ENCODE assay signal across 8 cellular contexts in the genomic region with DNA sequence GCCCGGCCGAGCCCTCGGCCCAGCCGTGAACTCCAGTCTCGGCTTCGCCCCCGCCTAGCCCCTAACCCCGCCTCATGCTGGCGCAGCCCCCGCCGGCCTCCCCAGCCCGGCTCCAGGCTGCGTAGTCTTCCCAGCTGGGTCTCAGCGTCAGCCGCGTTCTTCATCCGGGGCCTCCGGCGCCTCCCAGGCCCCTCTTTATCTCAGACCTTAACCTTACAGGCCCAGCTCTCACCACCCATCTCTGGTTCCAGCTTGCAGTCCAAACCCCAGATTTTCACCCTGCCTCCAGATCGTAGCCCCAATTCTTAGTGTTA. TPM values are rescaled to one million over a fixed set of nuclear protein-coding genes. Genes with fewer than 3 reads are reported as not detected.
DNase-seq lines count a peak whose midpoint lies in the region; ATAC-seq lines count a peak whose summit lies in the region.

A gene with protein sequence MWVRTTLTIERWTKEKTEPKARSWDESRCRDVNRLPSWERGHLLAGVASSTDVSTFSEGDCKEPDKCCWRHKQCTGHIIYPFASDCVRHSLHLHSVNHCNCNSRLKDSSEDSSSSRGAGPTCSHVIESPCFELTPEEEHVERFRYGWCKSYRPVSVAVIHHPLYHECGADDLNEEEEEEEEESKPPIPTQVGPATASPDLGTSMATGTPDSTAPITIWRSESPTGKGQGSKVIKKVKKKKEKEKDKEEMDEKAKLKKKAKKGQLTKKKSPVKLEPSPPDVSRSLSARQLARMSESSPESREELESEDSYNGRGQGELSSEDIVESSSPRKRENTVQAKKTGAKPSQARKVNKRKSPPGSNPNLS (minus strand): TSS at position 166 of the 314 bp plus-strand sequence. CDS start 228 bp downstream, outside the sequence.

- DNase-seq in activated CD8-positive, alpha-beta T cell treated with anti-CD3 and anti-CD28 coated beads, Interleukin-2, amount 10 ng/mL, durations not matched to agents 7 days and 5 days: peak; percentile 53
- DNase-seq in left cardiac atrium (no peak), inferior parietal cortex (ENCODE audit: extremely low spot score) (no peak), cerebellar nuclear complex (lab: John Stamatoyannopoulos, UW) (no peak), AML-193 (lab: John Stamatoyannopoulos, UW) (no peak)

- H3K27me3 Mint-ChIP-seq in activated CD8-positive, alpha-beta T cell treated with anti-CD3 and anti-CD28 coated beads, Interleukin-2, amount 10 ng/mL, durations not matched to agents 7 days and 5 days (ENCODE audit: low read depth): peaks cover 9% of the 10 kb centered on the region

- intact Hi-C loops in left cardiac atrium (cut with DNase I): no loop called here

- H3K4me3 Mint-ChIP-seq in activated CD8-positive, alpha-beta T cell treated with anti-CD3 and anti-CD28 coated beads, Interleukin-2, amount 10 ng/mL, durations not matched to agents 7 days and 5 days: peak within 1 kb of the TSS; percentile 86

- H3K36me3 Mint-ChIP-seq in activated CD8-positive, alpha-beta T cell treated with anti-CD3 and anti-CD28 coated beads, Interleukin-2, amount 10 ng/mL, durations not matched to agents 7 days and 5 days (ENCODE audit: low read depth): peaks cover 5% of the 10 kb centered on the region

- peaks cover 20% of the 10 kb centered on the region for H3K4me1 Mint-ChIP-seq in activated CD8-positive, alpha-beta T cell treated with anti-CD3 and anti-CD28 coated beads, Interleukin-2, amount 10 ng/mL, durations not matched to agents 7 days and 5 days (ENCODE audit: low read depth)

- POLR2A ChIA-PET in activated CD8-positive, alpha-beta T cell treated with anti-CD3 and anti-CD28 coated beads, Interleukin-2, amount 10 ng/mL, durations not matched to agents 7 days and 5 days (lab: Charles Lee): interaction anchor here (0.7 to 2.8 kb wide), 11 partner anchors 8 to 181 kb away, joined by 3 to 22 read pairs (median 4); a partner anchor contains a TSS

- ATAC-seq in GM18502 (IDR thresholded peaks at IDR 0.05; ENCODE audit: poor library complexity, unreplicated experiment): peak; percentile 27
- peak; percentile 17 for ATAC-seq in HG02885 (IDR thresholded peaks at IDR 0.05; ENCODE audit: poor library complexity, unreplicated experiment)
- peak; percentile 54 for ATAC-seq in activated CD8-positive, alpha-beta T cell treated with anti-CD3 and anti-CD28 coated beads, Interleukin-2, amount 10 ng/mL, durations not matched to agents 7 days and 5 days
- ATAC-seq in left cardiac atrium: peak; percentile 23 to 42

- H3K4me3 ChIP-seq in skin epidermis: peak within 1 kb of the TSS; percentile 52 to 81 (median 70)

- peak within 1 kb of the TSS; percentile 98 for H3K27ac Mint-ChIP-seq in activated CD8-positive, alpha-beta T cell treated with anti-CD3 and anti-CD28 coated beads, Interleukin-2, amount 10 ng/mL, durations not matched to agents 7 days and 5 days

- CTCF ChIA-PET in activated CD8-positive, alpha-beta T cell treated with anti-CD3 and anti-CD28 coated beads, Interleukin-2, amount 10 ng/mL, durations not matched to agents 7 days and 5 days (lab: Charles Lee): interaction anchor here (0.6 to 4.4 kb wide), 11 partner anchors 9 to 242 kb away, joined by 3 to 26 read pairs (median 7); a partner anchor contains a TSS

- H3K27ac ChIP-seq in skin epidermis: peak within 1 kb of the TSS in 20 of 21 experiments; percentile 66 to 93 (median 86)

- no peaks in the 10 kb centered on the region for H3K9me3 Mint-ChIP-seq in activated CD8-positive, alpha-beta T cell treated with anti-CD3 and anti-CD28 coated beads, Interleukin-2, amount 10 ng/mL, durations not matched to agents 7 days and 5 days (ENCODE audit: insufficient read depth)

RNA-seq across cellular contexts. Expression of the gene that starts here (rescaled TPM):
- total RNA-seq in activated CD8-positive, alpha-beta T cell treated with anti-CD3 and anti-CD28 coated beads, Interleukin-2, amount 10 ng/mL, durations not matched to agents 7 days and 5 days: 1 to 10 TPM; 5.3 to 6.1 TPM
- total RNA-seq in left cardiac atrium: 1 to 10 TPM in 1 of 2 donors, under 1 TPM in 1; 0.97 to 1.6 TPM
